22 cellular contexts compared by ENCODE assay signal in the genomic region with DNA sequence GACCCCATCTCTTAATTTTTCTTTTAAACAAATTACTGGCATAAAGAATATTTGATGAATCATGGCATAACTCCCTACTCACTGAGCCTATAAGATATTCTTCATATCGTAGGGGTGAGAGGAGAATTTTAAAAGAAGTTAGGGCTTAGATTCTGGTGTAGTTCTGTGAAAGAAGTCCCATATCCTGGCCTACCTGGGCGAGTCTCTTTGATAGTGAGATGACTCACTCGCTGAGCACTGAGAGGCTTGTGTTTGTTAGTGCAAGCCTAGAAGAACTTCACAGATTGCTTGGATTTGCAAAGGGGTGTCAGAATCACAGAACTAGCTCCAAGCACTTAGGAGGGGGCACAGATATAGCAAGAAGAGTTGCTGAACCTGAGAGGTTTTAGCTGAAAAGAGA.
"Had no signal": no experiment of that assay in that cellular context is flagged by ENCODE, and none has a peak within 500 bp of the region (broad histone marks: within the 10 kb centered on the region; RNA-seq: fewer than 3 reads in every experiment).

No MANE protein-coding gene starts in this region.

- H3K4me3 ChIP-seq: esophagus squamous epithelium, left lung, prostate gland, right atrium auricular region, sigmoid colon, stomach, testis, tibial artery had no signal

- H3K27ac ChIP-seq: esophagus squamous epithelium, left lung, prostate gland, right atrium auricular region, sigmoid colon, stomach, testis, tibial artery had no signal

- H3K36me3 ChIP-seq: esophagus squamous epithelium, left lung, prostate gland, right atrium auricular region, sigmoid colon, stomach, tibial artery had no signal

- H3K4me1 ChIP-seq: esophagus squamous epithelium, left lung, prostate gland, right atrium auricular region, stomach, testis, tibial artery had no signal

- H3K27me3 ChIP-seq: esophagus squamous epithelium, left lung, right atrium auricular region, sigmoid colon, stomach, testis, tibial artery had no signal

- FAIRE-seq: colon, frontal cortex, kidney had no signal

- ATAC-seq: left lung; naive thymus-derived CD8-positive, alpha-beta T cell; stimulated activated effector memory CD8-positive, alpha-beta T cell treated with anti-CD3 and anti-CD28 coated beads, Interleukin-12 subunit alpha, Interleukin-12 subunit beta, amount 100 ng/mL, for 72 hours had no signal

- H3K9me3 ChIP-seq: esophagus squamous epithelium, left lung, prostate gland, right atrium auricular region, sigmoid colon, stomach, testis, tibial artery had no signal

- DNase-seq: effector CD8-positive, alpha-beta T cell; endodermal cell; erythroblast; esophagus squamous epithelium; head of caudate nucleus; kidney; left lung; naive thymus-derived CD8-positive, alpha-beta T cell; nephron progenitor cell; nucleus accumbens; sigmoid colon; stimulated activated CD4-positive, alpha-beta T cell treated with anti-CD3 and anti-CD28 coated beads, Interleukin-2, amount 100 ng/mL, for 24 hours; stimulated activated CD4-positive, alpha-beta T cell treated with anti-CD3 and anti-CD28 coated beads, Interleukin-4, amount 100 ng/mL, for 24 hours; stimulated activated naive CD4-positive, alpha-beta T cell treated with Interleukin-2 at 50 U/mL for 16 hours; stomach; testis; tibial artery had no signal
